1 cellular context compared by ENCODE assay signal in genomic region chr3:9204253-9205005, GRCh38.
TF ChIP-seq lines count a peak whose summit lies in the region.

No MANE protein-coding gene starts in this region.

TF ChIP-seq in HepG2, 621 proteins besides CTCF, POLR2A, EP300 and RAD21 (continued from another document and continues in another):
- TF ChIP-seq ZNF362 (CRISPR knock-in tag; IDR thresholded peaks at IDR 0.05; ENCODE audit: borderline replicate concordance) (0 out of 2 replicates have a peak, but pooled peaks have one; percentile 33), ATF4 (CRISPR knock-in tag; IDR thresholded peaks at IDR 0.05) (no peak), ZNF709 (CRISPR knock-in tag; IDR thresholded peaks at IDR 0.05) (no peak), CREB1 (IDR thresholded peaks at IDR 0.05) (no peak), CREB1 (CRISPR knock-in tag; IDR thresholded peaks at IDR 0.05) (no peak), ZBTB40 (IDR thresholded peaks at IDR 0.05) (no peak), ZBTB40 (CRISPR knock-in tag; IDR thresholded peaks at IDR 0.05) (no peak), KLF15 (CRISPR knock-in tag; IDR thresholded peaks at IDR 0.05; ENCODE audit: borderline replicate concordance) (no peak; the same call in 1 of the 2 replicates), KDM1A (CRISPR knock-in tag; IDR thresholded peaks at IDR 0.05) (no peak), TAF1 (CRISPR knock-in tag; IDR thresholded peaks at IDR 0.05) (no peak), ZNF772 (CRISPR knock-in tag; IDR thresholded peaks at IDR 0.05) (no peak), CREM (IDR thresholded peaks at IDR 0.05) (no peak), CREM (CRISPR knock-in tag; IDR thresholded peaks at IDR 0.05) (no peak), ZNF253 (CRISPR knock-in tag; IDR thresholded peaks at IDR 0.05; ENCODE audit: borderline replicate concordance) (no peak), NR2C2 (CRISPR knock-in tag; IDR thresholded peaks at IDR 0.05; ENCODE audit: borderline replicate concordance) (peak; percentile 96), MZF1 (CRISPR knock-in tag; IDR thresholded peaks at IDR 0.05; ENCODE audit: borderline replicate concordance) (no peak), ETV5 (CRISPR knock-in tag; IDR thresholded peaks at IDR 0.05; ENCODE audit: borderline replicate concordance) (peak; percentile 45; the same call in 1 of the 2 replicates), CENPBD1 (CRISPR knock-in tag; IDR thresholded peaks at IDR 0.05; ENCODE audit: borderline replicate concordance, low read depth) (no peak), SIX1 (CRISPR knock-in tag; IDR thresholded peaks at IDR 0.05; ENCODE audit: borderline replicate concordance) (no peak), CENPT (CRISPR knock-in tag; IDR thresholded peaks at IDR 0.05; ENCODE audit: low read depth) (no peak), CENPX (CRISPR knock-in tag; IDR thresholded peaks at IDR 0.05) (no peak), ZNF891 (CRISPR knock-in tag; IDR thresholded peaks at IDR 0.05) (peak; percentile 33; the same call in 1 of the 2 replicates), PRDM15 (CRISPR knock-in tag; IDR thresholded peaks at IDR 0.05) (no peak), ZNF780A (CRISPR knock-in tag; IDR thresholded peaks at IDR 0.05) (no peak), ZNF256 (CRISPR knock-in tag; conservative IDR thresholded peaks at IDR 0.05) (no peak), NKX3-1 (CRISPR knock-in tag; IDR thresholded peaks at IDR 0.05) (no peak), CBFB (CRISPR knock-in tag; IDR thresholded peaks at IDR 0.05) (no peak), HIVEP1 (CRISPR knock-in tag; IDR thresholded peaks at IDR 0.05) (0 out of 2 replicates have a peak, but pooled peaks have one; percentile 48), NFATC3 (CRISPR knock-in tag; IDR thresholded peaks at IDR 0.05) (no peak), SATB2 (CRISPR knock-in tag; IDR thresholded peaks at IDR 0.05) (no peak), FOXK1 (CRISPR knock-in tag; IDR thresholded peaks at IDR 0.05; ENCODE audit: borderline replicate concordance, low read depth) (no peak), ZSCAN25 (CRISPR knock-in tag; IDR thresholded peaks at IDR 0.05) (no peak), EED (CRISPR knock-in tag; IDR thresholded peaks at IDR 0.05) (no peak), RNF2 (conservative IDR thresholded peaks at IDR 0.05; ENCODE audit: low read depth) (no peak), ZNF343 (CRISPR knock-in tag; IDR thresholded peaks at IDR 0.05) (no peak), ZNF414 (CRISPR knock-in tag; IDR thresholded peaks at IDR 0.05) (no peak), ZNF652 (CRISPR knock-in tag; IDR thresholded peaks at IDR 0.05; ENCODE audit: borderline replicate concordance, low read depth) (no peak), ZNF713 (CRISPR knock-in tag; IDR thresholded peaks at IDR 0.05) (no peak), KDM5B (CRISPR knock-in tag; IDR thresholded peaks at IDR 0.05; ENCODE audit: borderline replicate concordance) (peak; percentile 64; the same call in 1 of the 2 replicates), SP1 (IDR thresholded peaks at IDR 0.05) (no peak), SP1 (CRISPR knock-in tag; IDR thresholded peaks at IDR 0.05) (peak; percentile 54), ZGPAT (CRISPR knock-in tag; IDR thresholded peaks at IDR 0.05) (peak; percentile 18; the same call in 1 of the 2 replicates)
- TF ChIP-seq, protein P1, sequence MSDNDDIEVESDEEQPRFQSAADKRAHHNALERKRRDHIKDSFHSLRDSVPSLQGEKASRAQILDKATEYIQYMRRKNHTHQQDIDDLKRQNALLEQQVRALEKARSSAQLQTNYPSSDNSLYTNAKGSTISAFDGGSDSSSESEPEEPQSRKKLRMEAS (IDR thresholded peaks at IDR 0.05), result peak; percentile 63; the same call in 1 of the 2 replicates
- TF ChIP-seq, protein P2, sequence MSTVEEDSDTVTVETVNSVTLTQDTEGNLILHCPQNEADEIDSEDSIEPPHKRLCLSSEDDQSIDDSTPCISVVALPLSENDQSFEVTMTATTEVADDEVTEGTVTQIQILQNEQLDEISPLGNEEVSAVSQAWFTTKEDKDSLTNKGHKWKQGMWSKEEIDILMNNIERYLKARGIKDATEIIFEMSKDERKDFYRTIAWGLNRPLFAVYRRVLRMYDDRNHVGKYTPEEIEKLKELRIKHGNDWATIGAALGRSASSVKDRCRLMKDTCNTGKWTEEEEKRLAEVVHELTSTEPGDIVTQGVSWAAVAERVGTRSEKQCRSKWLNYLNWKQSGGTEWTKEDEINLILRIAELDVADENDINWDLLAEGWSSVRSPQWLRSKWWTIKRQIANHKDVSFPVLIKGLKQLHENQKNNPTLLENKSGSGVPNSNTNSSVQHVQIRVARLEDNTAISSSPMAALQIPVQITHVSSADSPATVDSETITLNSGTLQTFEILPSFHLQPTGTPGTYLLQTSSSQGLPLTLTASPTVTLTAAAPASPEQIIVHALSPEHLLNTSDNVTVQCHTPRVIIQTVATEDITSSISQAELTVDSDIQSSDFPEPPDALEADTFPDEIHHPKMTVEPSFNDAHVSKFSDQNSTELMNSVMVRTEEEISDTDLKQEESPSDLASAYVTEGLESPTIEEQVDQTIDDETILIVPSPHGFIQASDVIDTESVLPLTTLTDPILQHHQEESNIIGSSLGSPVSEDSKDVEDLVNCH (CRISPR knock-in tag; IDR thresholded peaks at IDR 0.05), result no peak
- TF ChIP-seq, protein P3, sequence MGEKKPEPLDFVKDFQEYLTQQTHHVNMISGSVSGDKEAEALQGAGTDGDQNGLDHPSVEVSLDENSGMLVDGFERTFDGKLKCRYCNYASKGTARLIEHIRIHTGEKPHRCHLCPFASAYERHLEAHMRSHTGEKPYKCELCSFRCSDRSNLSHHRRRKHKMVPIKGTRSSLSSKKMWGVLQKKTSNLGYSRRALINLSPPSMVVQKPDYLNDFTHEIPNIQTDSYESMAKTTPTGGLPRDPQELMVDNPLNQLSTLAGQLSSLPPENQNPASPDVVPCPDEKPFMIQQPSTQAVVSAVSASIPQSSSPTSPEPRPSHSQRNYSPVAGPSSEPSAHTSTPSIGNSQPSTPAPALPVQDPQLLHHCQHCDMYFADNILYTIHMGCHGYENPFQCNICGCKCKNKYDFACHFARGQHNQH (CRISPR knock-in tag; IDR thresholded peaks at IDR 0.05), result peak; percentile 72
